Comparison of ENCODE assay signal across 22 cellular contexts in the genomic region with DNA sequence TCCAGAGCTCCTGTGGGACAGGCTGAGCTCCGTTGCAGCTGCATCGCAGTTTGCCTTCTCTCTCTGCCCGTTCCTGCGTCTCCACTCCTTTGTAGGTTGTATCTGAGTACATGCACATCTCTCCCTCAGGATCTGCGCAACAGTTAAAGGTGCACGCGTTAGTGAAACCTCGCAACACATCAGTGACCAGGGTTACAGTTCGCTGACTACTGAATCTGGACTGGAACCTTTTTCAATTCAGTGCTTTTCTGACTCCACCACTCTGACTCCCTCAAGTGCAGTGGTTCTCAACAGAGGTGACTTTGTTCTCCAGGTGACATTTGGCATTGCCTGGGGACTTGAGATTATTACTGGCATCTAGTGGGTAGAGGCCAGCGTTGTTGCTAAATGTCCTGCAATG. TPM values are rescaled to one million over a fixed set of nuclear protein-coding genes. Genes with fewer than 3 reads are reported as not detected.
DNase-seq lines count a peak whose midpoint lies in the region; ATAC-seq, FAIRE-seq and TF ChIP-seq lines count a peak whose summit lies in the region.
"Had no signal": no experiment of that assay in that cellular context is flagged by ENCODE, and none has a peak within 500 bp of the region (broad histone marks: within the 10 kb centered on the region; RNA-seq: fewer than 3 reads in every experiment).

No MANE protein-coding gene starts in this region.

- ATAC-seq in GM21619 (IDR thresholded peaks at IDR 0.05; ENCODE audit: unreplicated experiment) (peak; percentile 65), left lobe of liver (no peak)
- ATAC-seq: activated CD8-positive, alpha-beta memory T cell treated with anti-CD3 and anti-CD28 coated beads, Interleukin-2, amount 10 ng/mL, durations not matched to agents 7 days and 5 days; HCT116 had no signal

- WGBS in thyroid gland, 2 donors: 47% methylated on average over 10 of the region's 10 CpGs

- intact Hi-C loops in thyroid gland (cut with DNase I) (no loop called here), left ventricle myocardium inferior (cut with micrococcal nuclease) (no loop called here)

- no peaks in the 10 kb centered on the region for H3K36me3 ChIP-seq in thyroid gland
- no peaks in the 10 kb centered on the region for H3K36me3 ChIP-seq in left ventricle myocardium inferior
- no peaks in the 10 kb centered on the region for H3K36me3 ChIP-seq in WERI-Rb-1
- H3K36me3 ChIP-seq: SJSA1, tibial nerve had no signal

- H3K27me3 ChIP-seq in thyroid gland: no peaks in the 10 kb centered on the region
- no peaks in the 10 kb centered on the region for H3K27me3 ChIP-seq in left ventricle myocardium inferior (ENCODE audit: low read depth)
- H3K27me3 ChIP-seq in WERI-Rb-1 (ENCODE audit: insufficient read depth, low read depth, severe bottlenecking): no peaks in the 10 kb centered on the region
- H3K27me3 ChIP-seq: SJSA1, tibial nerve had no signal

- H3K27ac ChIP-seq in thyroid gland (peak overlapping the region; percentile 79 to 90 (median 82)), left ventricle myocardium inferior (replicated peaks) (no peak overlapping the region), WERI-Rb-1 (no peak overlapping the region)
- H3K27ac ChIP-seq: C4-2B, PC-9, SJSA1, tibial nerve had no signal

- TF ChIP-seq POLR2A in thyroid gland (IDR thresholded peaks at IDR 0.05): peak in 1 of 2 donors; percentile 64

- H3K9me3 ChIP-seq in thyroid gland (no peaks in the 10 kb centered on the region), left ventricle myocardium inferior (replicated peaks) (peaks cover 14% of the 10 kb centered on the region), WERI-Rb-1 (ENCODE audit: severe bottlenecking) (peaks cover 4% of the 10 kb centered on the region)

- DNase-seq in GM18507 (ENCODE audit: extremely low spot score, insufficient read length, low read depth) (no peak), SK-MEL-5 (ENCODE audit: low read depth, low spot score) (peak; percentile 29), thyroid gland (peak; percentile 79 to 81), left ventricle myocardium inferior (no peak), WERI-Rb-1 (no peak), left lobe of liver (ENCODE audit: low spot score) (no peak)
- DNase-seq: activated CD8-positive, alpha-beta memory T cell treated with anti-CD3 and anti-CD28 coated beads, Interleukin-2, amount 10 ng/mL, durations not matched to agents 7 days and 5 days; activated effector memory CD4-positive, alpha-beta T cell treated with anti-CD3 and anti-CD28 coated beads, Interleukin-2, amount 50 U/mL, for 16 hours; amygdala; effector CD4-positive, alpha-beta T cell; islet precursor cell; KBM-7; mesenchymal stem cell; NCI-H2081; PC-9; stimulated activated CD4-positive, alpha-beta T cell treated with anti-CD3 and anti-CD28 coated beads, Interleukin-12 subunit alpha, Interleukin-12 subunit beta, amount 100 ng/mL, for 4 hours; stimulated activated naive CD4-positive, alpha-beta T cell had no signal

- peak; percentile 12 for FAIRE-seq in GM18507 (lab: Jason Lieb, UNC)

- H3K4me3 ChIP-seq in thyroid gland (replicated peaks in 1 of 3) (no peak overlapping the region), left ventricle myocardium inferior (no peak overlapping the region), WERI-Rb-1 (ENCODE audit: low read depth, low read length) (no peak overlapping the region)
- H3K4me3 ChIP-seq: PC-9, SJSA1, tibial nerve had no signal

- in situ Hi-C loops in SK-MEL-5 (cut with HindIII; ENCODE audit: low pct_unique_long_range_greater_than_20kb, low sequenced_read_pairs): no loop called here

- H3K4me1 ChIP-seq in thyroid gland (peaks cover 41 to 55% of the 10 kb centered on the region in 2 donors), left ventricle myocardium inferior (no peaks in the 10 kb centered on the region)
- H3K4me1 ChIP-seq: SJSA1 had no signal

- TF ChIP-seq CTCF in thyroid gland (IDR thresholded peaks at IDR 0.05) (peak in 2 of 6 experiments; percentile 6 to 10), left ventricle myocardium inferior (IDR thresholded peaks at IDR 0.05; ENCODE audit: borderline replicate concordance) (no peak), WERI-Rb-1 (IDR thresholded peaks at IDR 0.05; ENCODE audit: low read depth, low read length) (no peak)

RNA-seq across cellular contexts. Expression of gene UST, which starts 44.0 kb away (rescaled TPM):
- 12.6 and 15.0 TPM in 2 replicates for total RNA-seq in SK-MEL-5 (2014; rRNA removed; shearing (Covaris generic))
- polyA plus RNA-seq in SK-MEL-5 (2015; cell fraction: cytosol; rRNA removed): 9.4 and 11.5 TPM in 2 replicates
- 5.8 and 8.9 TPM in 2 replicates for polyA plus RNA-seq in SK-MEL-5 (2015; cell fraction: nucleus; rRNA removed)
- 10 to 100 TPM; 73.4 to 91.2 (median 81.4) TPM for total RNA-seq in thyroid gland
- total RNA-seq in left ventricle myocardium inferior: 3.3 TPM
- total RNA-seq in left lobe of liver: 0.58 TPM

Comparison
In these comparisons a context has a peak if more than half of its experiments do, and no peak if none do; other contexts are left out.
1. DNase-seq: peak in SK-MEL-5 (single experiment) and thyroid gland (2 of 2); none in GM18507 (single experiment), left ventricle myocardium inferior (single experiment), WERI-Rb-1 (single experiment) and left lobe of liver (single experiment).
2. H3K27ac ChIP-seq: peak in thyroid gland (3 of 3); none in left ventricle myocardium inferior (single experiment) and WERI-Rb-1 (single experiment).